1 cellular context compared by ENCODE assay signal in the genomic region with DNA sequence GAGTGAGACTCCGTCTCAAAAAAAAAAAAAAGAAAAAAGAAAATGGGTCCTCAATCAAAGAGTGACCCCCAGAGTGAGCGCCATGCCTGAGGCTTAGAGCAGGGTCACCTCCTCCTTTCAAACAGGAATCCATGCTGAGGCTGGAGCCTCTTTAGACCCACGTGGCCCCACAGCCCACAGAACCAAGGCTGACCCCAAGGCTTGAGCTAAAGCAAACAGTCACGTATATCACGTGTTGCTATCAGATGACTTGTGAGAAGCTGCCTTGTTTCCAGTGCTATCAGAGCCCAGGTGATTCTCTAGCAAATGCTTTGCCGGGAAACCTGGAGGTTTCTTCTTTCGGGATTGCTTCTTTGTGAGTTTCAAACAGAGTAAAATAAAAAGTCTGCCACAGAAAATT.
A peak's percentile ranks its signal among the peaks of the same experiment; 100 is the strongest.
TF ChIP-seq lines count a peak whose summit lies in the region.

No MANE protein-coding gene starts in this region.

TF ChIP-seq in K562, 482 proteins besides CTCF, POLR2A, EP300 and RAD21 (continued from another document):
- TF ChIP-seq MGA (IDR thresholded peaks at IDR 0.05) (peak; percentile 55; the same call in 1 of the 2 replicates), TARDBP (IDR thresholded peaks at IDR 0.05) (no peak), VEZF1 (CRISPR knock-in tag; IDR thresholded peaks at IDR 0.05) (no peak), TAL1 (IDR thresholded peaks at IDR 0.05) (no peak), CBX8 (IDR thresholded peaks at IDR 0.05; ENCODE audit: borderline replicate concordance, extremely low read depth, low read depth, low read length, poor library complexity, severe bottlenecking) (no peak), ARNT (IDR thresholded peaks at IDR 0.05) (no peak), ETV6 (IDR thresholded peaks at IDR 0.05; ENCODE audit: borderline replicate concordance in 1 of 2, low read depth in 2 of 2, low read length in 1 of 2) (no peak), ETV6 (CRISPR knock-in tag; IDR thresholded peaks at IDR 0.05; ENCODE audit: borderline replicate concordance) (no peak), CXXC5 (CRISPR knock-in tag; IDR thresholded peaks at IDR 0.05) (0 out of 2 replicates have a peak, but pooled peaks have one; percentile 18), ZNF592 (IDR thresholded peaks at IDR 0.05) (0 out of 2 replicates have a peak, but pooled peaks have one; percentile 36), NRF1 (conservative IDR thresholded peaks at IDR 0.05 in 1 of 2, IDR thresholded peaks at IDR 0.05 in 1 of 2) (no peak), ZFPM2 (CRISPR knock-in tag; IDR thresholded peaks at IDR 0.05) (no peak), ZNF121 (CRISPR knock-in tag; conservative IDR thresholded peaks at IDR 0.05) (no peak), ZBTB33 (CRISPR knock-in tag; IDR thresholded peaks at IDR 0.05) (no peak), KAT7 (CRISPR knock-in tag; IDR thresholded peaks at IDR 0.05; ENCODE audit: borderline replicate concordance) (no peak), CEBPG (CRISPR knock-in tag; IDR thresholded peaks at IDR 0.05) (no peak), CEBPG (tag; conservative IDR thresholded peaks at IDR 0.05 in 1 of 2, IDR thresholded peaks at IDR 0.05 in 1 of 2) (no peak), MXI1 (IDR thresholded peaks at IDR 0.05; ENCODE audit: low read depth, low read length) (no peak), CBFA2T2 (conservative IDR thresholded peaks at IDR 0.05) (0 out of 2 replicates have a peak, but pooled peaks have one; percentile 17), ZNF184 (CRISPR knock-in tag; IDR thresholded peaks at IDR 0.05) (no peak), ZNF263 (CRISPR knock-in tag; IDR thresholded peaks at IDR 0.05; ENCODE audit: borderline replicate concordance) (no peak), MCM7 (IDR thresholded peaks at IDR 0.05) (no peak), TRIM28 (IDR thresholded peaks at IDR 0.05) (no peak)
- TF ChIP-seq, protein P1, sequence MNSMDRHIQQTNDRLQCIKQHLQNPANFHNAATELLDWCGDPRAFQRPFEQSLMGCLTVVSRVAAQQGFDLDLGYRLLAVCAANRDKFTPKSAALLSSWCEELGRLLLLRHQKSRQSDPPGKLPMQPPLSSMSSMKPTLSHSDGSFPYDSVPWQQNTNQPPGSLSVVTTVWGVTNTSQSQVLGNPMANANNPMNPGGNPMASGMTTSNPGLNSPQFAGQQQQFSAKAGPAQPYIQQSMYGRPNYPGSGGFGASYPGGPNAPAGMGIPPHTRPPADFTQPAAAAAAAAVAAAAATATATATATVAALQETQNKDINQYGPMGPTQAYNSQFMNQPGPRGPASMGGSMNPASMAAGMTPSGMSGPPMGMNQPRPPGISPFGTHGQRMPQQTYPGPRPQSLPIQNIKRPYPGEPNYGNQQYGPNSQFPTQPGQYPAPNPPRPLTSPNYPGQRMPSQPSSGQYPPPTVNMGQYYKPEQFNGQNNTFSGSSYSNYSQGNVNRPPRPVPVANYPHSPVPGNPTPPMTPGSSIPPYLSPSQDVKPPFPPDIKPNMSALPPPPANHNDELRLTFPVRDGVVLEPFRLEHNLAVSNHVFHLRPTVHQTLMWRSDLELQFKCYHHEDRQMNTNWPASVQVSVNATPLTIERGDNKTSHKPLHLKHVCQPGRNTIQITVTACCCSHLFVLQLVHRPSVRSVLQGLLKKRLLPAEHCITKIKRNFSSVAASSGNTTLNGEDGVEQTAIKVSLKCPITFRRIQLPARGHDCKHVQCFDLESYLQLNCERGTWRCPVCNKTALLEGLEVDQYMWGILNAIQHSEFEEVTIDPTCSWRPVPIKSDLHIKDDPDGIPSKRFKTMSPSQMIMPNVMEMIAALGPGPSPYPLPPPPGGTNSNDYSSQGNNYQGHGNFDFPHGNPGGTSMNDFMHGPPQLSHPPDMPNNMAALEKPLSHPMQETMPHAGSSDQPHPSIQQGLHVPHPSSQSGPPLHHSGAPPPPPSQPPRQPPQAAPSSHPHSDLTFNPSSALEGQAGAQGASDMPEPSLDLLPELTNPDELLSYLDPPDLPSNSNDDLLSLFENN (IDR thresholded peaks at IDR 0.05; ENCODE audit: low read depth in 2 of 2, low read length in 2 of 2), result no peak
